ENCODE assay signal across 8 cellular contexts in genomic region chr4:110049951-110050925, GRCh38.
A peak's percentile ranks its signal among the peaks of the same experiment; 100 is the strongest.
DNase-seq lines count a peak whose midpoint lies in the region; ATAC-seq lines count a peak whose summit lies in the region.

No MANE protein-coding gene starts in this region.

- DNase-seq in Daoy (ENCODE audit: low read depth) (peak; percentile 9), NK-92 (lab: John Stamatoyannopoulos, UW; ENCODE audit: unreplicated experiment) (peak; percentile 4), foreskin melanocyte (peak; percentile 23), posterior cingulate gyrus (peak in 6 of 10 donors; percentile 25 to 87 (median 63))
- DNase-seq in activated T-cell treated with anti-CD3 and anti-CD28 coated beads, Interleukin-2, amount 50 U/mL, for 48 hours, result peak; percentile 57 to 59

- intact Hi-C loops in posterior cingulate gyrus (cut with DNase I), result loop anchor here (1.0 to 5.0 kb wide), 2 partner anchors 147 to 161 kb away; partner anchors contain the start of gene ELOVL6

- peak; percentile 65 for ATAC-seq in HG02759 (IDR thresholded peaks at IDR 0.05; ENCODE audit: unreplicated experiment)
- no peak for ATAC-seq in HG02610 (IDR thresholded peaks at IDR 0.05; ENCODE audit: unreplicated experiment)
- ATAC-seq in GM21367 (IDR thresholded peaks at IDR 0.05; ENCODE audit: unreplicated experiment), result no peak

Comparison
In these comparisons a context has a peak if more than half of its experiments do, and no peak if none do; other contexts are left out.
1. DNase-seq: peak in every context shown above with its lines; median percentile 63 in posterior cingulate gyrus; 58 in activated T-cell treated with anti-CD3 and anti-CD28 coated beads, Interleukin-2, amount 50 U/mL, for 48 hours; 23 in foreskin melanocyte; 9 in Daoy; 4 in NK-92.